Comparison of ENCODE assay signal across 1 cellular context in genomic region chr10:11611248-11612003, GRCh38.
A peak's percentile ranks its signal among the peaks of the same experiment; 100 is the strongest.
TF ChIP-seq lines count a peak whose summit lies in the region.

USP6NL (minus strand) TSS chr10:11611650; CDS start chr10:11597634, 14,016 bp downstream.

TF ChIP-seq in HCT116, 20 proteins besides CTCF, POLR2A, EP300 and RAD21 (continued from another document):
- TF ChIP-seq, protein P1, sequence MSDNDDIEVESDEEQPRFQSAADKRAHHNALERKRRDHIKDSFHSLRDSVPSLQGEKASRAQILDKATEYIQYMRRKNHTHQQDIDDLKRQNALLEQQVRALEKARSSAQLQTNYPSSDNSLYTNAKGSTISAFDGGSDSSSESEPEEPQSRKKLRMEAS (IDR thresholded peaks at IDR 0.05), result peak; percentile 70
- TF ChIP-seq SIN3A (IDR thresholded peaks at IDR 0.05; ENCODE audit: low read depth) (peak; percentile 13), TCF7L2 (IDR thresholded peaks at IDR 0.05; ENCODE audit: borderline replicate concordance, extremely low read depth, insufficient read depth, insufficient read length) (no peak), SRF (IDR thresholded peaks at IDR 0.05; ENCODE audit: low read depth) (no peak), CEBPB (IDR thresholded peaks at IDR 0.05; ENCODE audit: low read depth) (no peak), JUND (IDR thresholded peaks at IDR 0.05) (no peak), CBX3 (IDR thresholded peaks at IDR 0.05; ENCODE audit: low read depth) (0 out of 2 replicates have a peak, but pooled peaks have one; percentile 12), POLR2AphosphoS5 (IDR thresholded peaks at IDR 0.05; ENCODE audit: low read depth, low read length) (peak; percentile 64), EZH2 (IDR thresholded peaks at IDR 0.05) (no peak), ELF1 (IDR thresholded peaks at IDR 0.05; ENCODE audit: borderline replicate concordance, low read depth) (peak; percentile 59), ATF3 (IDR thresholded peaks at IDR 0.05) (no peak), YY1 (IDR thresholded peaks at IDR 0.05; ENCODE audit: extremely low read depth, insufficient replicate concordance, low read depth, low read length) (peak; percentile 91)
